8 cellular contexts compared by ENCODE assay signal in genomic region chrX:3548743-3549441, GRCh38.
DNase-seq lines count a peak whose midpoint lies in the region; ATAC-seq and TF ChIP-seq lines count a peak whose summit lies in the region.

No MANE protein-coding gene starts in this region.

- H3K9me3 ChIP-seq in SK-N-MC (ENCODE audit: low read depth, low read length) (no peaks in the 10 kb centered on the region), left ventricle myocardium inferior (replicated peaks) (no peaks in the 10 kb centered on the region), tibial artery (no peaks in the 10 kb centered on the region)

- peak overlapping the region; percentile 45 for H3K27ac ChIP-seq in SK-N-MC
- H3K27ac ChIP-seq in left ventricle myocardium inferior (replicated peaks): peak overlapping the region; percentile 44
- H3K27ac ChIP-seq in tibial artery: no peak overlapping the region

- peak in 2 of 3 experiments; percentile 9 to 61 for DNase-seq in NCI-H1417 (lab: John Stamatoyannopoulos, UW)
- no peak for DNase-seq in NCI-H1417 treated with DMSO at 0.1 percent for 48 hours (lab: John Stamatoyannopoulos, UW)
- DNase-seq in SK-N-MC (ENCODE audit: low read depth, low spot score): peak; percentile 70
- DNase-seq in left ventricle myocardium inferior: no peak
- no peak for DNase-seq in tibial artery
- DNase-seq in activated naive CD4-positive, alpha-beta T cell (lab: John Stamatoyannopoulos, UW): no peak
- DNase-seq in NCI-H2029 treated with DMSO at 0.1 percent for 48 hours (lab: John Stamatoyannopoulos, UW): no peak

- H3K4me1 ChIP-seq in left ventricle myocardium inferior (peaks cover 4% of the 10 kb centered on the region), tibial artery (no peaks in the 10 kb centered on the region)

- intact Hi-C loops in left ventricle myocardium inferior (cut with micrococcal nuclease): no loop called here
- intact Hi-C loops in tibial artery (cut with DNase I; ENCODE audit: low total_unique reads): no loop called here

- H3K4me3 ChIP-seq in SK-N-MC (peak overlapping the region; percentile 83), left ventricle myocardium inferior (peak overlapping the region; percentile 45), tibial artery (peak overlapping the region; percentile 22 to 31)

- TF ChIP-seq CTCF in left ventricle myocardium inferior (IDR thresholded peaks at IDR 0.05; ENCODE audit: borderline replicate concordance): peak; percentile 49
- TF ChIP-seq CTCF in tibial artery (IDR thresholded peaks at IDR 0.05): peak; percentile 31 to 32

- H3K36me3 ChIP-seq in SK-N-MC (ENCODE audit: insufficient read depth, low read length) (no peaks in the 10 kb centered on the region), left ventricle myocardium inferior (no peaks in the 10 kb centered on the region), tibial artery (no peaks in the 10 kb centered on the region)

- H3K27me3 ChIP-seq in left ventricle myocardium inferior (ENCODE audit: low read depth) (no peaks in the 10 kb centered on the region), tibial artery (no peaks in the 10 kb centered on the region)

- no peak for ATAC-seq in HG03159 (IDR thresholded peaks at IDR 0.05; ENCODE audit: unreplicated experiment)

- H3K9ac ChIP-seq in SK-N-MC (ENCODE audit: insufficient read length): peak overlapping the region; percentile 43

Comparison
In these comparisons a context has a peak if more than half of its experiments do, and no peak if none do; other contexts are left out.
1. DNase-seq: peak in NCI-H1417 (2 of 3) and SK-N-MC (single experiment); none in NCI-H1417 treated with DMSO at 0.1 percent for 48 hours (single experiment), left ventricle myocardium inferior (single experiment), tibial artery (0 of 2), activated naive CD4-positive, alpha-beta T cell (0 of 4) and NCI-H2029 treated with DMSO at 0.1 percent for 48 hours (single experiment).
2. H3K27ac ChIP-seq: peak in SK-N-MC (single experiment) and left ventricle myocardium inferior (single experiment); none in tibial artery (0 of 2).
3. H3K4me3 ChIP-seq: peak in every context shown above with its lines; median percentile 83 in SK-N-MC; 45 in left ventricle myocardium inferior; 26 in tibial artery.